1 cellular context compared by ENCODE assay signal in the genomic region with DNA sequence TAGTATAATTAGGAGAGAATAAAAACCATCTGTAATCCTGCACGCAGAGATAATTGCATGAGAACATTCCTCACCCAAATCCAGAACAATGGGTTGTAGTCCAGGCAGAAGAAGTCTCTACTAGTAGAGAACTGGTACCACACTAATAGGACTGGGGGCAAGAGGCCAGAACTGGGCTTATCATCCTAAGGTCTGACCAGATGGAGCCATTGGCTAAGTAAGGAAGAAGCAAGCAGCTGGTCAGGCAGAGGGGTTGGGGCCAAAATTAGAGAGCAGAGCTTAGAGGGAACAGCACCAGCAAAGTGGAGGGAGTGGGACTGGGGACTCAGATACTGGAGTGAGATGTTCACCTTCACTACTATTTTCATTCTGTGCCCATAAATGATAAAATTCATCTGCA.
TF ChIP-seq lines count a peak whose summit lies in the region.

No MANE protein-coding gene starts in this region.

TF ChIP-seq in GM23338, 12 proteins besides CTCF, POLR2A, EP300 and RAD21 (continued from another document):
- TF ChIP-seq, protein P1, sequence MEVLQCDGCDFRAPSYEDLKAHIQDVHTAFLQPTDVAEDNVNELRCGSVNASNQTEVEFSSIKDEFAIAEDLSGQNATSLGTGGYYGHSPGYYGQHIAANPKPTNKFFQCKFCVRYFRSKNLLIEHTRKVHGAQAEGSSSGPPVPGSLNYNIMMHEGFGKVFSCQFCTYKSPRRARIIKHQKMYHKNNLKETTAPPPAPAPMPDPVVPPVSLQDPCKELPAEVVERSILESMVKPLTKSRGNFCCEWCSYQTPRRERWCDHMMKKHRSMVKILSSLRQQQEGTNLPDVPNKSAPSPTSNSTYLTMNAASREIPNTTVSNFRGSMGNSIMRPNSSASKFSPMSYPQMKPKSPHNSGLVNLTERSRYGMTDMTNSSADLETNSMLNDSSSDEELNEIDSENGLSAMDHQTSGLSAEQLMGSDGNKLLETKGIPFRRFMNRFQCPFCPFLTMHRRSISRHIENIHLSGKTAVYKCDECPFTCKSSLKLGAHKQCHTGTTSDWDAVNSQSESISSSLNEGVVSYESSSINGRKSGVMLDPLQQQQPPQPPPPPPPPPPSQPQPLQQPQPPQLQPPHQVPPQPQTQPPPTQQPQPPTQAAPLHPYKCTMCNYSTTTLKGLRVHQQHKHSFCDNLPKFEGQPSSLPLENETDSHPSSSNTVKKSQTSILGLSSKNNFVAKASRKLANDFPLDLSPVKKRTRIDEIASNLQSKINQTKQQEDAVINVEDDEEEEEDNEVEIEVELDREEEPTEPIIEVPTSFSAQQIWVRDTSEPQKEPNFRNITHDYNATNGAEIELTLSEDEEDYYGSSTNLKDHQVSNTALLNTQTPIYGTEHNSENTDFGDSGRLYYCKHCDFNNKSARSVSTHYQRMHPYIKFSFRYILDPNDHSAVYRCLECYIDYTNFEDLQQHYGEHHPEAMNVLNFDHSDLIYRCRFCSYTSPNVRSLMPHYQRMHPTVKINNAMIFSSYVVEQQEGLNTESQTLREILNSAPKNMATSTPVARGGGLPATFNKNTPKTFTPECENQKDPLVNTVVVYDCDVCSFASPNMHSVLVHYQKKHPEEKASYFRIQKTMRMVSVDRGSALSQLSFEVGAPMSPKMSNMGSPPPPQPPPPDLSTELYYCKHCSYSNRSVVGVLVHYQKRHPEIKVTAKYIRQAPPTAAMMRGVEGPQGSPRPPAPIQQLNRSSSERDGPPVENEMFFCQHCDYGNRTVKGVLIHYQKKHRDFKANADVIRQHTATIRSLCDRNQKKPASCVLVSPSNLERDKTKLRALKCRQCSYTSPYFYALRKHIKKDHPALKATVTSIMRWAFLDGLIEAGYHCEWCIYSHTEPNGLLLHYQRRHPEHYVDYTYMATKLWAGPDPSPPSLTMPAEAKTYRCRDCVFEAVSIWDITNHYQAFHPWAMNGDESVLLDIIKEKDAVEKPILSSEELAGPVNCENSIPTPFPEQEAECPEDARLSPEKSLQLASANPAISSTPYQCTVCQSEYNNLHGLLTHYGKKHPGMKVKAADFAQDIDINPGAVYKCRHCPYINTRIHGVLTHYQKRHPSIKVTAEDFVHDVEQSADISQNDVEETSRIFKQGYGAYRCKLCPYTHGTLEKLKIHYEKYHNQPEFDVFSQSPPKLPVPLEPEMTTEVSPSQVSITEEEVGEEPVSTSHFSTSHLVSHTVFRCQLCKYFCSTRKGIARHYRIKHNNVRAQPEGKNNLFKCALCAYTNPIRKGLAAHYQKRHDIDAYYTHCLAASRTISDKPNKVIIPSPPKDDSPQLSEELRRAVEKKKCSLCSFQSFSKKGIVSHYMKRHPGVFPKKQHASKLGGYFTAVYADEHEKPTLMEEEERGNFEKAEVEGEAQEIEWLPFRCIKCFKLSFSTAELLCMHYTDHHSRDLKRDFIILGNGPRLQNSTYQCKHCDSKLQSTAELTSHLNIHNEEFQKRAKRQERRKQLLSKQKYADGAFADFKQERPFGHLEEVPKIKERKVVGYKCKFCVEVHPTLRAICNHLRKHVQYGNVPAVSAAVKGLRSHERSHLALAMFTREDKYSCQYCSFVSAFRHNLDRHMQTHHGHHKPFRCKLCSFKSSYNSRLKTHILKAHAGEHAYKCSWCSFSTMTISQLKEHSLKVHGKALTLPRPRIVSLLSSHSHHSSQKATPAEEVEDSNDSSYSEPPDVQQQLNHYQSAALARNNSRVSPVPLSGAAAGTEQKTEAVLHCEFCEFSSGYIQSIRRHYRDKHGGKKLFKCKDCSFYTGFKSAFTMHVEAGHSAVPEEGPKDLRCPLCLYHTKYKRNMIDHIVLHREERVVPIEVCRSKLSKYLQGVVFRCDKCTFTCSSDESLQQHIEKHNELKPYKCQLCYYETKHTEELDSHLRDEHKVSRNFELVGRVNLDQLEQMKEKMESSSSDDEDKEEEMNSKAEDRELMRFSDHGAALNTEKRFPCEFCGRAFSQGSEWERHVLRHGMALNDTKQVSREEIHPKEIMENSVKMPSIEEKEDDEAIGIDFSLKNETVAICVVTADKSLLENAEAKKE (CRISPR knock-in tag; IDR thresholded peaks at IDR 0.05), result no peak
- TF ChIP-seq EZH2 (IDR thresholded peaks at IDR 0.05; ENCODE audit: low read depth, unreplicated experiment) (no peak), POLR2AphosphoS5 (IDR thresholded peaks at IDR 0.05; ENCODE audit: low read depth) (no peak), STAT1 (IDR thresholded peaks at IDR 0.05; ENCODE audit: unreplicated experiment) (no peak), ZNF331 (CRISPR knock-in tag; IDR thresholded peaks at IDR 0.05; ENCODE audit: low read depth) (no peak), NANOG (IDR thresholded peaks at IDR 0.05; ENCODE audit: borderline replicate concordance) (no peak), ZNF114 (CRISPR knock-in tag; IDR thresholded peaks at IDR 0.05) (no peak), EZH2phosphoT487 (IDR thresholded peaks at IDR 0.05; ENCODE audit: unreplicated experiment) (no peak), CREB1 (CRISPR knock-in tag; IDR thresholded peaks at IDR 0.05; ENCODE audit: low read depth) (no peak)
- TF ChIP-seq, protein P2, sequence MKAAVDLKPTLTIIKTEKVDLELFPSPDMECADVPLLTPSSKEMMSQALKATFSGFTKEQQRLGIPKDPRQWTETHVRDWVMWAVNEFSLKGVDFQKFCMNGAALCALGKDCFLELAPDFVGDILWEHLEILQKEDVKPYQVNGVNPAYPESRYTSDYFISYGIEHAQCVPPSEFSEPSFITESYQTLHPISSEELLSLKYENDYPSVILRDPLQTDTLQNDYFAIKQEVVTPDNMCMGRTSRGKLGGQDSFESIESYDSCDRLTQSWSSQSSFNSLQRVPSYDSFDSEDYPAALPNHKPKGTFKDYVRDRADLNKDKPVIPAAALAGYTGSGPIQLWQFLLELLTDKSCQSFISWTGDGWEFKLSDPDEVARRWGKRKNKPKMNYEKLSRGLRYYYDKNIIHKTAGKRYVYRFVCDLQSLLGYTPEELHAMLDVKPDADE (IDR thresholded peaks at IDR 0.05), result no peak
